Comparison of ENCODE assay signal across 1 cellular context in genomic region chr2:102736607-102737409, GRCh38.
A peak's percentile ranks its signal among the peaks of the same experiment; 100 is the strongest.
TF ChIP-seq lines count a peak whose summit lies in the region.

No MANE protein-coding gene starts in this region.

TF ChIP-seq in K562, 482 proteins besides CTCF, POLR2A, EP300 and RAD21 (continued from another document and continues in another):
- TF ChIP-seq RBM22 (IDR thresholded peaks at IDR 0.05; ENCODE audit: low read depth, low read length, poor library complexity, severe bottlenecking) (no peak), KLF10 (CRISPR knock-in tag; IDR thresholded peaks at IDR 0.05) (no peak), MYC (IDR thresholded peaks at IDR 0.05; ENCODE audit: low read depth, low read length) (peak; percentile 48; the same call in 1 of the 2 replicates), MYC (CRISPR knock-in tag; IDR thresholded peaks at IDR 0.05; ENCODE audit: borderline replicate concordance, low read depth) (no peak), MEF2A (IDR thresholded peaks at IDR 0.05; ENCODE audit: control insufficient read depth, low read depth, low read length) (no peak), ZNF146 (CRISPR knock-in tag; IDR thresholded peaks at IDR 0.05; ENCODE audit: unreplicated experiment) (no peak), NR0B1 (IDR thresholded peaks at IDR 0.05; ENCODE audit: partially characterized antibody) (no peak), NBN (IDR thresholded peaks at IDR 0.05; ENCODE audit: low read depth) (no peak), NEUROD1 (IDR thresholded peaks at IDR 0.05; ENCODE audit: borderline replicate concordance, low read depth, low read length, partially characterized antibody) (no peak), JUND (IDR thresholded peaks at IDR 0.05; ENCODE audit: borderline replicate concordance, low read depth, low read length) (peak; percentile 15; the same call in 1 of the 2 replicates), JUND (tag; IDR thresholded peaks at IDR 0.05; ENCODE audit: borderline replicate concordance, low read depth, low read length) (no peak), HDAC6 (IDR thresholded peaks at IDR 0.05; ENCODE audit: low read depth, low read length) (no peak), RB1 (IDR thresholded peaks at IDR 0.05; ENCODE audit: low read depth) (peak; percentile 50; the same call in 1 of the 2 replicates), BHLHE40 (IDR thresholded peaks at IDR 0.05; ENCODE audit: low read length) (0 out of 2 replicates have a peak, but pooled peaks have one; percentile 4), ZNF165 (CRISPR knock-in tag; IDR thresholded peaks at IDR 0.05; ENCODE audit: borderline replicate concordance) (no peak), ATF7 (IDR thresholded peaks at IDR 0.05) (no peak), ZKSCAN3 (CRISPR knock-in tag; IDR thresholded peaks at IDR 0.05) (no peak), ZNF830 (CRISPR knock-in tag; IDR thresholded peaks at IDR 0.05) (no peak), SPI1 (IDR thresholded peaks at IDR 0.05; ENCODE audit: borderline replicate concordance, low read depth, low read length) (peak; percentile 61; the same call in 1 of the 2 replicates), STAT5A (IDR thresholded peaks at IDR 0.05; ENCODE audit: borderline replicate concordance, low read length) (no peak), GATA2 (CRISPR knock-in tag; IDR thresholded peaks at IDR 0.05) (no peak), ZNF644 (tag; IDR thresholded peaks at IDR 0.05; ENCODE audit: low read depth) (no peak), TAF15 (IDR thresholded peaks at IDR 0.05; ENCODE audit: low read depth, low read length) (no peak), LEF1 (IDR thresholded peaks at IDR 0.05) (no peak), SLC30A9 (CRISPR knock-in tag; IDR thresholded peaks at IDR 0.05) (no peak), RBM14 (IDR thresholded peaks at IDR 0.05; ENCODE audit: borderline replicate concordance, insufficient read depth, low read depth, low read length) (no peak), ZNF324 (CRISPR knock-in tag; IDR thresholded peaks at IDR 0.05) (no peak), L3MBTL2 (IDR thresholded peaks at IDR 0.05) (peak; percentile 6), NCOA6 (IDR thresholded peaks at IDR 0.05) (peak; percentile 66; the same call in 1 of the 2 replicates), RBBP5 (IDR thresholded peaks at IDR 0.05; ENCODE audit: borderline replicate concordance, insufficient read depth, low read length, poor library complexity, severe bottlenecking) (peak; percentile 89), E2F5 (CRISPR knock-in tag; IDR thresholded peaks at IDR 0.05) (no peak), ZNF311 (CRISPR knock-in tag; IDR thresholded peaks at IDR 0.05) (no peak), NRF1 (conservative IDR thresholded peaks at IDR 0.05 in 1 of 2, IDR thresholded peaks at IDR 0.05 in 1 of 2) (peak; percentile 98), RFX1 (IDR thresholded peaks at IDR 0.05) (no peak), CHD2 (IDR thresholded peaks at IDR 0.05; ENCODE audit: low read depth, low read length) (no peak), RHOXF2B (CRISPR knock-in tag; conservative IDR thresholded peaks at IDR 0.05) (no peak), ZNF24 (IDR thresholded peaks at IDR 0.05) (no peak), CBFB (CRISPR knock-in tag; IDR thresholded peaks at IDR 0.05) (peak; percentile 42; the same call in 1 of the 2 replicates), ZSCAN32 (CRISPR knock-in tag; IDR thresholded peaks at IDR 0.05) (no peak), SMARCA4 (IDR thresholded peaks at IDR 0.05) (no peak), WHSC1 (IDR thresholded peaks at IDR 0.05; ENCODE audit: low read length) (no peak), XRCC4 (IDR thresholded peaks at IDR 0.05; ENCODE audit: extremely low read depth, insufficient read depth, insufficient read length) (no peak), CCNT2 (IDR thresholded peaks at IDR 0.05; ENCODE audit: borderline replicate concordance, extremely low read depth, insufficient read length, low read depth, low read length) (peak; percentile 48), ERF (CRISPR knock-in tag; IDR thresholded peaks at IDR 0.05) (no peak), RCOR1 (IDR thresholded peaks at IDR 0.05; ENCODE audit: borderline replicate concordance in 1 of 2, low read depth in 2 of 2, low read length in 2 of 2) (no peak), ZNF79 (CRISPR knock-in tag; IDR thresholded peaks at IDR 0.05; ENCODE audit: low read depth) (no peak)
- TF ChIP-seq, protein P1, sequence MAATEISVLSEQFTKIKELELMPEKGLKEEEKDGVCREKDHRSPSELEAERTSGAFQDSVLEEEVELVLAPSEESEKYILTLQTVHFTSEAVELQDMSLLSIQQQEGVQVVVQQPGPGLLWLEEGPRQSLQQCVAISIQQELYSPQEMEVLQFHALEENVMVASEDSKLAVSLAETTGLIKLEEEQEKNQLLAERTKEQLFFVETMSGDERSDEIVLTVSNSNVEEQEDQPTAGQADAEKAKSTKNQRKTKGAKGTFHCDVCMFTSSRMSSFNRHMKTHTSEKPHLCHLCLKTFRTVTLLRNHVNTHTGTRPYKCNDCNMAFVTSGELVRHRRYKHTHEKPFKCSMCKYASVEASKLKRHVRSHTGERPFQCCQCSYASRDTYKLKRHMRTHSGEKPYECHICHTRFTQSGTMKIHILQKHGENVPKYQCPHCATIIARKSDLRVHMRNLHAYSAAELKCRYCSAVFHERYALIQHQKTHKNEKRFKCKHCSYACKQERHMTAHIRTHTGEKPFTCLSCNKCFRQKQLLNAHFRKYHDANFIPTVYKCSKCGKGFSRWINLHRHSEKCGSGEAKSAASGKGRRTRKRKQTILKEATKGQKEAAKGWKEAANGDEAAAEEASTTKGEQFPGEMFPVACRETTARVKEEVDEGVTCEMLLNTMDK (IDR thresholded peaks at IDR 0.05; ENCODE audit: borderline replicate concordance, insufficient read depth, low read depth, low read length, poor library complexity, severe bottlenecking), result no peak
- TF ChIP-seq, protein P2, sequence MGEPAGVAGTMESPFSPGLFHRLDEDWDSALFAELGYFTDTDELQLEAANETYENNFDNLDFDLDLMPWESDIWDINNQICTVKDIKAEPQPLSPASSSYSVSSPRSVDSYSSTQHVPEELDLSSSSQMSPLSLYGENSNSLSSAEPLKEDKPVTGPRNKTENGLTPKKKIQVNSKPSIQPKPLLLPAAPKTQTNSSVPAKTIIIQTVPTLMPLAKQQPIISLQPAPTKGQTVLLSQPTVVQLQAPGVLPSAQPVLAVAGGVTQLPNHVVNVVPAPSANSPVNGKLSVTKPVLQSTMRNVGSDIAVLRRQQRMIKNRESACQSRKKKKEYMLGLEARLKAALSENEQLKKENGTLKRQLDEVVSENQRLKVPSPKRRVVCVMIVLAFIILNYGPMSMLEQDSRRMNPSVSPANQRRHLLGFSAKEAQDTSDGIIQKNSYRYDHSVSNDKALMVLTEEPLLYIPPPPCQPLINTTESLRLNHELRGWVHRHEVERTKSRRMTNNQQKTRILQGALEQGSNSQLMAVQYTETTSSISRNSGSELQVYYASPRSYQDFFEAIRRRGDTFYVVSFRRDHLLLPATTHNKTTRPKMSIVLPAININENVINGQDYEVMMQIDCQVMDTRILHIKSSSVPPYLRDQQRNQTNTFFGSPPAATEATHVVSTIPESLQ (CRISPR knock-in tag; IDR thresholded peaks at IDR 0.05), result 0 out of 2 replicates have a peak, but pooled peaks have one; percentile 82
- TF ChIP-seq, protein P3, sequence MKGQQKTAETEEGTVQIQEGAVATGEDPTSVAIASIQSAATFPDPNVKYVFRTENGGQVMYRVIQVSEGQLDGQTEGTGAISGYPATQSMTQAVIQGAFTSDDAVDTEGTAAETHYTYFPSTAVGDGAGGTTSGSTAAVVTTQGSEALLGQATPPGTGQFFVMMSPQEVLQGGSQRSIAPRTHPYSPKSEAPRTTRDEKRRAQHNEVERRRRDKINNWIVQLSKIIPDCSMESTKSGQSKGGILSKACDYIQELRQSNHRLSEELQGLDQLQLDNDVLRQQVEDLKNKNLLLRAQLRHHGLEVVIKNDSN (CRISPR knock-in tag; IDR thresholded peaks at IDR 0.05), result no peak
- TF ChIP-seq, protein P4, sequence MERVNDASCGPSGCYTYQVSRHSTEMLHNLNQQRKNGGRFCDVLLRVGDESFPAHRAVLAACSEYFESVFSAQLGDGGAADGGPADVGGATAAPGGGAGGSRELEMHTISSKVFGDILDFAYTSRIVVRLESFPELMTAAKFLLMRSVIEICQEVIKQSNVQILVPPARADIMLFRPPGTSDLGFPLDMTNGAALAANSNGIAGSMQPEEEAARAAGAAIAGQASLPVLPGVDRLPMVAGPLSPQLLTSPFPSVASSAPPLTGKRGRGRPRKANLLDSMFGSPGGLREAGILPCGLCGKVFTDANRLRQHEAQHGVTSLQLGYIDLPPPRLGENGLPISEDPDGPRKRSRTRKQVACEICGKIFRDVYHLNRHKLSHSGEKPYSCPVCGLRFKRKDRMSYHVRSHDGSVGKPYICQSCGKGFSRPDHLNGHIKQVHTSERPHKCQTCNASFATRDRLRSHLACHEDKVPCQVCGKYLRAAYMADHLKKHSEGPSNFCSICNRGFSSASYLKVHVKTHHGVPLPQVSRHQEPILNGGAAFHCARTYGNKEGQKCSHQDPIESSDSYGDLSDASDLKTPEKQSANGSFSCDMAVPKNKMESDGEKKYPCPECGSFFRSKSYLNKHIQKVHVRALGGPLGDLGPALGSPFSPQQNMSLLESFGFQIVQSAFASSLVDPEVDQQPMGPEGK (CRISPR knock-in tag; IDR thresholded peaks at IDR 0.05; ENCODE audit: borderline replicate concordance), result no peak
- TF ChIP-seq, protein P5, sequence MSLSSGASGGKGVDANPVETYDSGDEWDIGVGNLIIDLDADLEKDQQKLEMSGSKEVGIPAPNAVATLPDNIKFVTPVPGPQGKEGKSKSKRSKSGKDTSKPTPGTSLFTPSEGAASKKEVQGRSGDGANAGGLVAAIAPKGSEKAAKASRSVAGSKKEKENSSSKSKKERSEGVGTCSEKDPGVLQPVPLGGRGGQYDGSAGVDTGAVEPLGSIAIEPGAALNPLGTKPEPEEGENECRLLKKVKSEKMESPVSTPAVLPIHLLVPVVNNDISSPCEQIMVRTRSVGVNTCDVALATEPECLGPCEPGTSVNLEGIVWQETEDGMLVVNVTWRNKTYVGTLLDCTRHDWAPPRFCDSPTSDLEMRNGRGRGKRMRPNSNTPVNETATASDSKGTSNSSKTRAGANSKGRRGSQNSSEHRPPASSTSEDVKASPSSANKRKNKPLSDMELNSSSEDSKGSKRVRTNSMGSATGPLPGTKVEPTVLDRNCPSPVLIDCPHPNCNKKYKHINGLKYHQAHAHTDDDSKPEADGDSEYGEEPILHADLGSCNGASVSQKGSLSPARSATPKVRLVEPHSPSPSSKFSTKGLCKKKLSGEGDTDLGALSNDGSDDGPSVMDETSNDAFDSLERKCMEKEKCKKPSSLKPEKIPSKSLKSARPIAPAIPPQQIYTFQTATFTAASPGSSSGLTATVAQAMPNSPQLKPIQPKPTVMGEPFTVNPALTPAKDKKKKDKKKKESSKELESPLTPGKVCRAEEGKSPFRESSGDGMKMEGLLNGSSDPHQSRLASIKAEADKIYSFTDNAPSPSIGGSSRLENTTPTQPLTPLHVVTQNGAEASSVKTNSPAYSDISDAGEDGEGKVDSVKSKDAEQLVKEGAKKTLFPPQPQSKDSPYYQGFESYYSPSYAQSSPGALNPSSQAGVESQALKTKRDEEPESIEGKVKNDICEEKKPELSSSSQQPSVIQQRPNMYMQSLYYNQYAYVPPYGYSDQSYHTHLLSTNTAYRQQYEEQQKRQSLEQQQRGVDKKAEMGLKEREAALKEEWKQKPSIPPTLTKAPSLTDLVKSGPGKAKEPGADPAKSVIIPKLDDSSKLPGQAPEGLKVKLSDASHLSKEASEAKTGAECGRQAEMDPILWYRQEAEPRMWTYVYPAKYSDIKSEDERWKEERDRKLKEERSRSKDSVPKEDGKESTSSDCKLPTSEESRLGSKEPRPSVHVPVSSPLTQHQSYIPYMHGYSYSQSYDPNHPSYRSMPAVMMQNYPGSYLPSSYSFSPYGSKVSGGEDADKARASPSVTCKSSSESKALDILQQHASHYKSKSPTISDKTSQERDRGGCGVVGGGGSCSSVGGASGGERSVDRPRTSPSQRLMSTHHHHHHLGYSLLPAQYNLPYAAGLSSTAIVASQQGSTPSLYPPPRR (CRISPR knock-in tag; IDR thresholded peaks at IDR 0.05; ENCODE audit: borderline replicate concordance), result no peak
- TF ChIP-seq, protein P6, sequence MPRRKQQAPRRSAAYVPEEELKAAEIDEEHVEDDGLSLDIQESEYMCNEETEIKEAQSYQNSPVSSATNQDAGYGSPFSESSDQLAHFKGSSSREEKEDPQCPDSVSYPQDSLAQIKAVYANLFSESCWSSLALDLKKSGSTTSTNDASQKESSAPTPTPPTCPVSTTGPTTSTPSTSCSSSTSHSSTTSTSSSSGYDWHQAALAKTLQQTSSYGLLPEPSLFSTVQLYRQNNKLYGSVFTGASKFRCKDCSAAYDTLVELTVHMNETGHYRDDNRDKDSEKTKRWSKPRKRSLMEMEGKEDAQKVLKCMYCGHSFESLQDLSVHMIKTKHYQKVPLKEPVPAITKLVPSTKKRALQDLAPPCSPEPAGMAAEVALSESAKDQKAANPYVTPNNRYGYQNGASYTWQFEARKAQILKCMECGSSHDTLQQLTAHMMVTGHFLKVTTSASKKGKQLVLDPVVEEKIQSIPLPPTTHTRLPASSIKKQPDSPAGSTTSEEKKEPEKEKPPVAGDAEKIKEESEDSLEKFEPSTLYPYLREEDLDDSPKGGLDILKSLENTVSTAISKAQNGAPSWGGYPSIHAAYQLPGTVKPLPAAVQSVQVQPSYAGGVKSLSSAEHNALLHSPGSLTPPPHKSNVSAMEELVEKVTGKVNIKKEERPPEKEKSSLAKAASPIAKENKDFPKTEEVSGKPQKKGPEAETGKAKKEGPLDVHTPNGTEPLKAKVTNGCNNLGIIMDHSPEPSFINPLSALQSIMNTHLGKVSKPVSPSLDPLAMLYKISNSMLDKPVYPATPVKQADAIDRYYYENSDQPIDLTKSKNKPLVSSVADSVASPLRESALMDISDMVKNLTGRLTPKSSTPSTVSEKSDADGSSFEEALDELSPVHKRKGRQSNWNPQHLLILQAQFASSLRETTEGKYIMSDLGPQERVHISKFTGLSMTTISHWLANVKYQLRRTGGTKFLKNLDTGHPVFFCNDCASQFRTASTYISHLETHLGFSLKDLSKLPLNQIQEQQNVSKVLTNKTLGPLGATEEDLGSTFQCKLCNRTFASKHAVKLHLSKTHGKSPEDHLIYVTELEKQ (CRISPR knock-in tag; IDR thresholded peaks at IDR 0.05), result no peak
